ENCODE assay signal across 10 cellular contexts in the genomic region with DNA sequence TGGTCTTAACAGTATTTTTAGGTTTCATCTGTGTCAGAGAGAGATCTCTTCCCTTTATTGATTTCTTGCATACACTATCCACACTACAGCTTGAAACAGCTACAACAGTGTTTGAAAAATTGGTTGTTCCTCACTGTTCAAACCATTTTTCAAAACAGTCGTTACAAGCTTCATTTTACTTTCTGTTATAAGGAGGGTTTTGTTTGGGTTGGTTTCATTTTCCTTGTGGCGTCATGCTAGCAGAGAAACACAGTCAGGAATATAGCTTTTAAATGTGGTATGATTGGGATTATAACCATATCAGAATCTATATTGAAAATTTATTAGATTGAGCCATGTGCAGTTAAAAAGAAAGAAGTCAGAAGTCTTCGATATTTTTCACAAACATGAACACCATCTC.
DNase-seq lines count a peak whose midpoint lies in the region; ATAC-seq, FAIRE-seq and TF ChIP-seq lines count a peak whose summit lies in the region.
"Had no signal": no experiment of that assay in that cellular context is flagged by ENCODE, and none has a peak within 500 bp of the region (broad histone marks: within the 10 kb centered on the region; RNA-seq: fewer than 3 reads in every experiment).

No MANE protein-coding gene starts in this region.

- peak overlapping the region; percentile 82 for H3K4me2 ChIP-seq in GM23248 (ENCODE audit: unreplicated experiment)
- peak overlapping the region; percentile 92 for H3K4me2 ChIP-seq in GM12878 (ENCODE audit: control insufficient read depth, insufficient read depth)

- DNase-seq in CD14-positive monocyte (ENCODE audit: low spot score), result no peak
- peak; percentile 50 for DNase-seq in GM23248
- DNase-seq in GM12878 (ENCODE audit: low read depth, low spot score), result no peak
- no peak for DNase-seq in naive thymus-derived CD4-positive, alpha-beta T cell
- no peak for DNase-seq in adrenal gland
- no peak for DNase-seq in NCI-H345 treated with DMSO at 0.1 percent for 48 hours (lab: John Stamatoyannopoulos, UW; ENCODE audit: unreplicated experiment)
- DNase-seq: NCI-H1417 treated with DMSO at 0.1 percent for 48 hours had no signal

- H3K4me3 Mint-ChIP-seq in CD14-positive monocyte, result peak overlapping the region; percentile 54 to 82
- peak overlapping the region in 7 of 10 donors; percentile 23 to 73 (median 39) for H3K4me3 Mint-ChIP-seq in naive thymus-derived CD4-positive, alpha-beta T cell

- H3K9ac ChIP-seq in GM23248 (peak overlapping the region; percentile 78), GM12878 (ENCODE audit: control insufficient read depth, insufficient read depth, low read length) (peak overlapping the region; percentile 53)

- intact Hi-C loops in CD14-positive monocyte (cut with micrococcal nuclease) (no loop called here), GM12878 (cut with micrococcal nuclease; ENCODE audit: unreplicated experiment) (no loop called here), adrenal gland (cut with DNase I) (no loop called here)
- intact Hi-C loops in naive thymus-derived CD4-positive, alpha-beta T cell (cut with micrococcal nuclease), result no loop called here

- peaks cover 6% of the 10 kb centered on the region; the same call in 1 of the 2 replicates for H3K79me2 ChIP-seq in GM23248 (ENCODE audit: insufficient read depth)
- H3K79me2 ChIP-seq in GM12878 (ENCODE audit: control insufficient read depth, insufficient read depth, low read length), result no peaks in the 10 kb centered on the region

- no peaks in the 10 kb centered on the region for H3K27me3 Mint-ChIP-seq in CD14-positive monocyte (ENCODE audit: low read depth in 3 of 3)
- H3K27me3 Mint-ChIP-seq in naive thymus-derived CD4-positive, alpha-beta T cell, result no peaks in the 10 kb centered on the region
- H3K27me3 Mint-ChIP-seq: brain had no signal

- H3K27me3 ChIP-seq in GM23248 (replicated peaks; ENCODE audit: insufficient read depth) (no peaks in the 10 kb centered on the region), GM12878 (replicated peaks in 1 of 2; ENCODE audit: control insufficient read depth in 2 of 2, insufficient read depth in 2 of 2, low read length in 1 of 2) (no peaks in the 10 kb centered on the region), adrenal gland (no peaks in the 10 kb centered on the region)
- no peaks in the 10 kb centered on the region for H3K27me3 ChIP-seq in naive thymus-derived CD4-positive, alpha-beta T cell (ENCODE audit: control insufficient read depth in 2 of 2, insufficient read depth in 2 of 2, low read length in 2 of 2)

- CTCF ChIA-PET in GM12878 (lab: Yijun Ruan, JAX), result no interaction called here
- CTCF ChIA-PET in naive thymus-derived CD4-positive, alpha-beta T cell (lab: Charles Lee), result no interaction called here

- TF ChIP-seq POLR2A in GM12878 (IDR thresholded peaks at IDR 0.05; ENCODE audit: low read depth, low read length), result no peak
- TF ChIP-seq POLR2A in adrenal gland (IDR thresholded peaks at IDR 0.05), result no peak

- peaks cover 12% of the 10 kb centered on the region for H3K4me1 Mint-ChIP-seq in CD14-positive monocyte
- peaks cover 9 to 44% (median 21%) of the 10 kb centered on the region in 7 donors for H3K4me1 Mint-ChIP-seq in naive thymus-derived CD4-positive, alpha-beta T cell

- SMC1A ChIA-PET in GM12878 (lab: Charles Lee; ENCODE audit: uncharacterized antibody, unreplicated experiment), result interaction anchor here (0.8 to 1.2 kb wide), 3 partner anchors 12 to 72 kb away, joined by 3 read pairs; no protein-coding TSS in a partner anchor

- H3K36me3 ChIP-seq in GM23248 (ENCODE audit: low read depth) (no peaks in the 10 kb centered on the region), GM12878 (ENCODE audit: control insufficient read depth in 2 of 2, insufficient read depth in 2 of 2, low read length in 1 of 2) (no peaks in the 10 kb centered on the region), adrenal gland (replicated peaks in 1 of 2) (no peaks in the 10 kb centered on the region)
- no peaks in the 10 kb centered on the region for H3K36me3 ChIP-seq in naive thymus-derived CD4-positive, alpha-beta T cell (ENCODE audit: control insufficient read depth in 2 of 3, insufficient read depth in 3 of 3, low read length in 3 of 3)

- no peak for TF ChIP-seq RAD21 in GM12878 (IDR thresholded peaks at IDR 0.05; ENCODE audit: insufficient read depth, low read depth, low read length)

- H3K4me3 ChIP-seq in GM23248 (peak overlapping the region; percentile 71), GM12878 (peak overlapping the region; percentile 26; the same call in 1 of the 2 replicates), adrenal gland (peak overlapping the region in 1 of 4 donors; percentile 37)
- no peak overlapping the region for H3K4me3 ChIP-seq in naive thymus-derived CD4-positive, alpha-beta T cell (ENCODE audit: low read length)

- peaks cover 0 to 2% (median 0%) of the 10 kb centered on the region in 7 donors for H3K9me3 Mint-ChIP-seq in CD14-positive monocyte
- no peaks in the 10 kb centered on the region for H3K9me3 Mint-ChIP-seq in naive thymus-derived CD4-positive, alpha-beta T cell
- H3K9me3 Mint-ChIP-seq: brain had no signal

- H4K20me1 ChIP-seq in GM23248 (ENCODE audit: insufficient read depth) (no peaks in the 10 kb centered on the region), GM12878 (ENCODE audit: control insufficient read depth, insufficient read depth) (no peaks in the 10 kb centered on the region)

- H3F3A ChIP-seq in GM23248 (ENCODE audit: insufficient read depth), result peaks cover 24% of the 10 kb centered on the region

- TF ChIP-seq CTCF in CD14-positive monocyte (IDR thresholded peaks at IDR 0.05) (no peak), GM12878 (IDR thresholded peaks at IDR 0.05 in 2 of 3, conservative IDR thresholded peaks at IDR 0.05 in 1 of 3; ENCODE audit: control insufficient read depth in 2 of 3, extremely low read depth in 1 of 3, insufficient read depth in 1 of 3, low read depth in 3 of 3, low read length in 3 of 3) (no peak), adrenal gland (IDR thresholded peaks at IDR 0.05) (no peak)

- POLR2A ChIA-PET in GM12878 (lab: Charles Lee), result no interaction called here
- POLR2A ChIA-PET in naive thymus-derived CD4-positive, alpha-beta T cell (lab: Charles Lee), result no interaction called here

- peak; percentile 75 for ATAC-seq in GM12878
- no peak for ATAC-seq in naive thymus-derived CD4-positive, alpha-beta T cell
- no peak for ATAC-seq in HG03025 (IDR thresholded peaks at IDR 0.05; ENCODE audit: low FRiP score, unreplicated experiment)
- no peak for ATAC-seq in GM18870 (IDR thresholded peaks at IDR 0.05; ENCODE audit: unreplicated experiment)

- no peak for TF ChIP-seq EP300 in GM12878 (IDR thresholded peaks at IDR 0.05; ENCODE audit: borderline replicate concordance in 1 of 2, control insufficient read depth in 1 of 2, low read depth in 2 of 2, low read length in 2 of 2)

- in situ Hi-C loops in GM23248 (cut with MboI) (no loop called here), GM12878 (cut with MboI) (no loop called here)

- peaks cover 28% of the 10 kb centered on the region for H3K4me1 ChIP-seq in GM23248 (ENCODE audit: insufficient read depth)
- H3K4me1 ChIP-seq in GM12878 (ENCODE audit: control insufficient read depth, insufficient read depth, low read length), result peaks cover 7% of the 10 kb centered on the region; the same call in 1 of the 2 replicates
- no peaks in the 10 kb centered on the region for H3K4me1 ChIP-seq in naive thymus-derived CD4-positive, alpha-beta T cell (ENCODE audit: control insufficient read depth in 2 of 2, insufficient read depth in 2 of 2, low read length in 2 of 2)
- H3K4me1 ChIP-seq in adrenal gland (replicated peaks in 1 of 2), result peaks cover 12 to 18% of the 10 kb centered on the region in 2 donors

- BruUV-seq in GM12878 (replicated peaks; lab: Mats Ljungman, UMichigan), result no TSS peak

- no peaks in the 10 kb centered on the region for H3K9me2 ChIP-seq in GM23248 (ENCODE audit: insufficient read depth)

- no peaks in the 10 kb centered on the region for H3K36me3 Mint-ChIP-seq in CD14-positive monocyte
- peaks cover 0 to 40% (median 9%) of the 10 kb centered on the region in 5 donors for H3K36me3 Mint-ChIP-seq in naive thymus-derived CD4-positive, alpha-beta T cell
- H3K36me3 Mint-ChIP-seq: brain had no signal

- peak overlapping the region in 3 of 7 donors; percentile 6 to 85 (median 44) for H3K27ac Mint-ChIP-seq in CD14-positive monocyte
- H3K27ac Mint-ChIP-seq in naive thymus-derived CD4-positive, alpha-beta T cell, result peak overlapping the region in 6 of 9 donors; percentile 19 to 86 (median 30)

- no peak for FAIRE-seq in GM12878 (lab: Jason Lieb, UNC)

- RAD21 ChIA-PET in GM12878 (lab: Charles Lee; ENCODE audit: unreplicated experiment), result no interaction called here

- H3K27ac ChIP-seq in GM23248 (peak overlapping the region; percentile 75), GM12878 (ENCODE audit: control insufficient read depth, insufficient read depth) (peak overlapping the region; percentile 55), adrenal gland (no peak overlapping the region)
- no peak overlapping the region for H3K27ac ChIP-seq in naive thymus-derived CD4-positive, alpha-beta T cell (ENCODE audit: low read depth, low read length)

- peak overlapping the region; percentile 86 for H2AFZ ChIP-seq in GM23248
- H2AFZ ChIP-seq in GM12878 (ENCODE audit: control insufficient read depth, low read depth, low read length), result peak overlapping the region; percentile 86

- WGBS in GM23248 (ENCODE audit: low coverage in 1 of 2, low lambda C conversion rate in 2 of 2, missing lambda C conversion rate in 2 of 2), 2 experiments, result 3 to 10% methylated on average over 3 of the region's 3 CpGs
- WGBS in GM12878 (ENCODE audit: insufficient coverage, insufficient replicate concordance, low lambda C conversion rate, missing lambda C conversion rate), result 94% methylated on average over 3 of the region's 3 CpGs
- 58 to 72% (median 66%) methylated on average over 3 of the region's 3 CpGs for WGBS in adrenal gland, 4 donors

- H3K9me3 ChIP-seq in GM23248 (ENCODE audit: low read depth), result no peaks in the 10 kb centered on the region
- H3K9me3 ChIP-seq in GM12878 (replicated peaks; ENCODE audit: control insufficient read depth, insufficient read depth, low read length), result no peaks in the 10 kb centered on the region
- no peaks in the 10 kb centered on the region for H3K9me3 ChIP-seq in naive thymus-derived CD4-positive, alpha-beta T cell (ENCODE audit: control insufficient read depth in 2 of 3, low read length in 3 of 3)
- no peaks in the 10 kb centered on the region for H3K9me3 ChIP-seq in adrenal gland (replicated peaks in 1 of 3)

Comparison
In these comparisons a context has a peak if more than half of its experiments do, and no peak if none do; other contexts are left out.
1. H3K27ac ChIP-seq: peak in GM23248 (single experiment) and GM12878 (single experiment); none in naive thymus-derived CD4-positive, alpha-beta T cell (single experiment) and adrenal gland (0 of 5).